ENCODE assay signal across 14 cellular contexts in genomic region chr13:60427285-60427684, GRCh38. TPM values are rescaled to one million over a fixed set of nuclear protein-coding genes. Genes with fewer than 3 reads are reported as not detected.
A peak's percentile ranks its signal among the peaks of the same experiment; 100 is the strongest.
DNase-seq lines count a peak whose midpoint lies in the region; ATAC-seq and TF ChIP-seq lines count a peak whose summit lies in the region.
"Had no signal": no experiment of that assay in that cellular context is flagged by ENCODE, and none has a peak within 500 bp of the region (broad histone marks: within the 10 kb centered on the region; RNA-seq: fewer than 3 reads in every experiment).

No MANE protein-coding gene starts in this region.

- no peak for DNase-seq in activated CD4-positive, CD25-positive, alpha-beta regulatory T cell treated with anti-CD3 and anti-CD28 coated beads, Interleukin-2, amount 50 U/mL, for 72 hours
- DNase-seq in natural killer cell (no peak), iPS-NIHi7 (ENCODE audit: extremely low spot score) (no peak), kidney tubule cell (ENCODE audit: low spot score) (no peak), NCI-H2029 treated with DMSO at 0.1 percent for 48 hours (lab: John Stamatoyannopoulos, UW) (no peak)
- DNase-seq: activated CD8-positive, alpha-beta memory T cell treated with anti-CD3 and anti-CD28 coated beads, Interleukin-2, amount 50 U/mL, for 48 hours; KBM-7; lower lobe of right lung; ovary; PC-3; stimulated activated naive CD4-positive, alpha-beta T cell had no signal

- no peak for TF ChIP-seq CTCF in natural killer cell (IDR thresholded peaks at IDR 0.05)

- peaks cover 33 to 35% of the 10 kb centered on the region in 2 donors for H3K4me1 Mint-ChIP-seq in natural killer cell

- intact Hi-C loops in natural killer cell (cut with micrococcal nuclease) = no loop called here

- peak; percentile 34 to 57 for ATAC-seq in activated CD4-positive, CD25-positive, alpha-beta regulatory T cell treated with anti-CD3 and anti-CD28 coated beads, Interleukin-2, amount 50 U/mL, for 24 hours
- peak; percentile 56 for ATAC-seq in GM21447 (IDR thresholded peaks at IDR 0.05; ENCODE audit: unreplicated experiment)
- peak; percentile 44 for ATAC-seq in HG03378 (IDR thresholded peaks at IDR 0.05; ENCODE audit: unreplicated experiment)
- peak; percentile 39 to 54 (median 46) for ATAC-seq in natural killer cell
- ATAC-seq: lower lobe of right lung, PC-3 had no signal

- H3K4me3 Mint-ChIP-seq in natural killer cell = peak overlapping the region; percentile 68

- H3K27me3 Mint-ChIP-seq in natural killer cell (ENCODE audit: low read depth in 2 of 2) = no peaks in the 10 kb centered on the region

- H3K36me3 Mint-ChIP-seq in natural killer cell = no peaks in the 10 kb centered on the region

- peak overlapping the region; percentile 84 to 87 for H3K27ac Mint-ChIP-seq in natural killer cell

- no peaks in the 10 kb centered on the region for H3K9me3 Mint-ChIP-seq in natural killer cell

RNA-seq across cellular contexts. Expression of gene TDRD3, which starts 30.3 kb away (rescaled TPM):
- 10 to 100 TPM; 30.6 to 33.4 (median 32.1) TPM for total RNA-seq in natural killer cell
